8 cellular contexts compared by ENCODE assay signal in the genomic region with DNA sequence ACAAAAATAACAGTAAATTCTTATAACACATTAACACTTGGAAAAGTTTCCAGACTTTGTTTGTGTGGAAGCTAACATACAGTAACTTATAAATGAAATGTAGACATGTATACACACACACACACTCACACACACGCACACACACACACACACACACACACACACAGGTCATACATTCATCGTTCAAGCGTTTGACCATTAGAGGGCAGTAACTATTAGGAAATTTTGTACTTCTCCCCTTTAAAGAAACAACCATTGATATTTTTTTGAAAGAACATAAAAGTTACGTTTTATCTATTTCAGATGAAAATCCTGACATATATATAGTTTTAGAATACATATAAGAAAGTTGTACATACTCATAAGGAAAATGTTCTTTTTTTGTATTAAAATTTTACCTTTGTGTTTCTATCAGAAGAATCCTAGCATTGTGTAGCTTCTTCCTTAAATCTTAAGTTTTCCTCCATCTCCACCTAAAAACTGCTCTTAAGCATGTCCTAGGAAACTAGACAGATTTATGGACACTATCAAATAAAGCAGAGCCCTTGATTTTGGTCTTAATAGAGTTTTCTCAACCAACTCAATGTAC. TPM values are rescaled to one million over a fixed set of nuclear protein-coding genes. Genes with fewer than 3 reads are reported as not detected.
DNase-seq lines count a peak whose midpoint lies in the region; ATAC-seq, FAIRE-seq and TF ChIP-seq lines count a peak whose summit lies in the region.

No MANE protein-coding gene starts in this region.

- POLR2A ChIA-PET in PC-3 (lab: Charles Lee; ENCODE audit: unreplicated experiment), result no interaction called here

- no peak overlapping the region for H3K4me2 ChIP-seq in PC-3 (ENCODE audit: low read length)

- WGBS in psoas muscle, 3 donors, result 4 to 7% (median 6%) methylated on average over 4 of the region's 4 CpGs

- no peaks in the 10 kb centered on the region for H3K4me1 ChIP-seq in PC-3 (ENCODE audit: insufficient read depth, low read length)
- peaks cover 5% of the 10 kb centered on the region for H3K4me1 ChIP-seq in psoas muscle

- intact Hi-C loops in PC-3 (cut with micrococcal nuclease), result loop anchor here (1.0 to 5.0 kb wide), 4 partner anchors 125 to 290 kb away; no protein-coding TSS in a partner anchor
- intact Hi-C loops in psoas muscle (cut with DNase I), result loop anchor here (2.0 to 5.0 kb wide), 4 partner anchors 242 to 294 kb away; partner anchors contain the start of gene MYF5 (in 1 of the 2)

- no peaks in the 10 kb centered on the region for H3K36me3 ChIP-seq in PC-3 (ENCODE audit: low read depth, low read length)
- H3K36me3 ChIP-seq in psoas muscle (ENCODE audit: insufficient read depth in 1 of 2, low read depth in 1 of 2), result no peaks in the 10 kb centered on the region

- no TSS peak for BruUV-seq in PC-3 (replicated peaks; lab: Mats Ljungman, UMichigan)

- H3K9me2 ChIP-seq in PC-3 (replicated peaks; ENCODE audit: low read length), result no peaks in the 10 kb centered on the region

- peak; percentile 29 for DNase-seq in AG08395 (ENCODE audit: low spot score)
- DNase-seq in HTR-8/SVneo (ENCODE audit: insufficient read length, low spot score), result peak; percentile 7
- peak; percentile 67 for DNase-seq in PC-3
- peak; percentile 16 for DNase-seq in epithelial cell of prostate (ENCODE audit: low read depth, low spot score)
- peak in 1 of 2 donors; percentile 43 for DNase-seq in psoas muscle
- no peak for DNase-seq in stimulated activated naive CD4-positive, alpha-beta T cell treated with Interleukin-2 at 50 U/mL for 16 hours (lab: John Stamatoyannopoulos, UW)

- no peaks in the 10 kb centered on the region for H3F3A ChIP-seq in PC-3 (ENCODE audit: low read length, unreplicated experiment)

- TF ChIP-seq CTCF in PC-3 (conservative IDR thresholded peaks at IDR 0.05; ENCODE audit: low read depth, low read length) (peak; percentile 81), psoas muscle (IDR thresholded peaks at IDR 0.05) (peak; percentile 40)

- no peak for FAIRE-seq in HTR-8/SVneo (lab: Jason Lieb, UNC)

- ATAC-seq in GM18861 (IDR thresholded peaks at IDR 0.05; ENCODE audit: unreplicated experiment) (peak; percentile 53), PC-3 (peak; percentile 67), psoas muscle (peak; percentile 67 to 93 (median 79)), HG03135 (IDR thresholded peaks at IDR 0.05; ENCODE audit: unreplicated experiment) (no peak)

- H3K79me2 ChIP-seq in PC-3 (ENCODE audit: low read length), result no peaks in the 10 kb centered on the region

- H3K9ac ChIP-seq in PC-3 (ENCODE audit: low read length), result no peak overlapping the region

- H3K27me3 ChIP-seq in PC-3 (ENCODE audit: low read length) (no peaks in the 10 kb centered on the region), psoas muscle (ENCODE audit: insufficient read depth in 3 of 3, low read length in 2 of 3) (no peaks in the 10 kb centered on the region)

- H3K4me3 ChIP-seq in PC-3 (ENCODE audit: low read length) (no peak overlapping the region), psoas muscle (no peak overlapping the region)

- no peak overlapping the region for H2AFZ ChIP-seq in PC-3 (ENCODE audit: low read length)

- no peaks in the 10 kb centered on the region for H4K20me1 ChIP-seq in PC-3 (ENCODE audit: low read length)

- CTCF ChIA-PET in PC-3 (lab: Charles Lee), result interaction anchor here (0.8 to 1.0 kb wide), 2 partner anchors 135 to 252 kb away, joined by 3 to 4 read pairs; no protein-coding TSS in a partner anchor

- H3K9me3 ChIP-seq in PC-3 (ENCODE audit: low read length) (no peaks in the 10 kb centered on the region), psoas muscle (no peaks in the 10 kb centered on the region)

- H3K27ac ChIP-seq in PC-3 (ENCODE audit: low read length) (no peak overlapping the region), epithelial cell of prostate (no peak overlapping the region), psoas muscle (no peak overlapping the region)

RNA-seq across cellular contexts. Expression of gene PTPRQ, which starts 29.0 kb away (rescaled TPM):
- 0.07 TPM in 1 of 2 replicates, not detected in the other for total RNA-seq in PC-3 (2014; rRNA removed)
- 1 to 10 TPM in 2 of 4 donors, under 1 TPM in 2; 0.04 to 1.6 (median 1.1) TPM for total RNA-seq in psoas muscle
- polyA plus RNA-seq in psoas muscle, result 1 to 10 TPM in 1 of 3 donors, under 1 TPM in 2; 0.39 to 1.8 (median 0.79) TPM
